Comparison of ENCODE assay signal across 8 cellular contexts in the genomic region with DNA sequence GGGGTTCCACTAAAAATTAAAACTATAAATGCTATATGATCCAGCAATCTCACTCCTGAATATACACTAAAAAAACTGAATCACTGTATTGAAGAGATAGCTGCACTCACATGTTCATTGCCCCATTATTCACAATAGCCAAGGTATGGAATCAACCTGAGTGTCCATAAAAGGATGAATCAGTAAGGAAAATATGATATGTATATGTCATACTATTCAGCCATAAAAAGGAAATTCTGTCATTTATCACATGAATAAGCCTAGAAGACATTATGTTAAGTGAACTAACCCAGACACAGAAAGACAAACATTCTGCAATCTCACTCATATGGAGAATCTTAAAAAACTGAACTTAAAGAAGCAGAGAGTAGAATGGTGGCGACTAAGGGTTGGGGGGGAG.
"Had no signal": no experiment of that assay in that cellular context is flagged by ENCODE, and none has a peak within 500 bp of the region (broad histone marks: within the 10 kb centered on the region; RNA-seq: fewer than 3 reads in every experiment).

No MANE protein-coding gene starts in this region.

- H3K4me3 ChIP-seq: GM23248, HAP-1 had no signal

- H3K4me1 ChIP-seq: HAP-1 had no signal

- H3K9ac ChIP-seq: GM23248 had no signal

- H3K4me3 Mint-ChIP-seq: HFFc6 had no signal

- H3K9me3 ChIP-seq: HAP-1 had no signal

- H2AFZ ChIP-seq: GM23248 had no signal

- H3K27ac ChIP-seq: GM23248, HL-60 had no signal

- ATAC-seq: HCT116 had no signal

- H3K36me3 ChIP-seq: HAP-1 had no signal

- DNase-seq: GM23248, GOT3, H7, HFFc6, IMR-90 had no signal

- H3K27ac Mint-ChIP-seq: HFFc6 had no signal
